1 cellular context compared by ENCODE assay signal in the genomic region with DNA sequence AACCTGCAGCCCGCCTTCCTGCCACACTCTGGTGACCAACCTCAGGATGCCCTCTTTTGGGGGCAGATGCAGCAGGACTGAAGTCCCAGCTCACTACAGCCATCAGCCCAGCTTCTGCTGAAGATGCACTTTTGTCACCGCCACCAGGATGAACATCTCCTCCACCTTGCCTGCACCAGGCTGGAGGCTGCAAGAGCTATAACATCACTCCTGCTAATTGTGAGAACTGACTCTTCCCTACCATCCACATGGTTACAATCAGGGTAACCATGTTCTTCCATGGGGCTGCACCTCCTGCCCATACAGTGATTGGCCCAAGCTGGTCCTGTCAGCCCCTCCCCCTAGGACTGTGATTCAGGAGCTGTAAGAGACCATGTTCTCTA.
TF ChIP-seq lines count a peak whose summit lies in the region.

No MANE protein-coding gene starts in this region.

TF ChIP-seq in HCT116, 20 proteins besides CTCF, POLR2A, EP300 and RAD21:
- TF ChIP-seq TCF7L2 (IDR thresholded peaks at IDR 0.05; ENCODE audit: borderline replicate concordance, extremely low read depth, insufficient read depth, insufficient read length), result no peak
- TF ChIP-seq SIN3A (IDR thresholded peaks at IDR 0.05; ENCODE audit: low read depth), result no peak
- TF ChIP-seq POLR2AphosphoS5 (IDR thresholded peaks at IDR 0.05; ENCODE audit: low read depth, low read length), result no peak
